In genomic region chr16:8961811-8962390, GRCh38 we compare ENCODE assay signal across 8 cellular contexts. TPM values are rescaled to one million over a fixed set of nuclear protein-coding genes. Genes with fewer than 3 reads are reported as not detected.
DNase-seq lines count a peak whose midpoint lies in the region; ATAC-seq, FAIRE-seq and TF ChIP-seq lines count a peak whose summit lies in the region.

No MANE protein-coding gene starts in this region.

- intact Hi-C loops in esophagus squamous epithelium (cut with DNase I): no loop called here

- H3K27ac ChIP-seq in RWPE1 (peak overlapping the region; percentile 75; the same call in 1 of the 2 replicates), esophagus squamous epithelium (peak overlapping the region; percentile 81 to 97 (median 90)), rectal smooth muscle tissue (ENCODE audit: low read depth, low read length) (no peak overlapping the region)

- no peak for FAIRE-seq in GM19239 (lab: Jason Lieb, UNC)

- CTCF ChIA-PET in RWPE1 (lab: Yijun Ruan, JAX): interaction anchor here (0.6 kb wide), 1 partner anchor 107 kb away, joined by 6 read pairs; no protein-coding TSS in a partner anchor

- peak overlapping the region; percentile 66 to 98 (median 94) for H3K4me3 ChIP-seq in esophagus squamous epithelium
- peak overlapping the region; percentile 84 for H3K4me3 ChIP-seq in rectal smooth muscle tissue (ENCODE audit: low read length)

- no peaks in the 10 kb centered on the region for H3K36me3 ChIP-seq in esophagus squamous epithelium
- no peaks in the 10 kb centered on the region for H3K36me3 ChIP-seq in rectal smooth muscle tissue (ENCODE audit: control insufficient read depth, insufficient read depth, low read length)

- TF ChIP-seq CTCF in GM20000 (IDR thresholded peaks at IDR 0.05; ENCODE audit: extremely low read depth, missing control alignments): no peak
- TF ChIP-seq CTCF in RWPE1 (conservative IDR thresholded peaks at IDR 0.05; ENCODE audit: low read depth): no peak
- no peak for TF ChIP-seq CTCF in esophagus squamous epithelium (IDR thresholded peaks at IDR 0.05)

- POLR2A ChIA-PET in RWPE1 (lab: Yijun Ruan, JAX; ENCODE audit: low non-redundant PET): no interaction called here

- ATAC-seq in HG02678 (IDR thresholded peaks at IDR 0.05; ENCODE audit: unreplicated experiment): no peak
- no peak for ATAC-seq in HG03378 (IDR thresholded peaks at IDR 0.05; ENCODE audit: unreplicated experiment)

- TF ChIP-seq POLR2A in esophagus squamous epithelium (IDR thresholded peaks at IDR 0.05): no peak

- no peak overlapping the region for H3K9ac ChIP-seq in rectal smooth muscle tissue (ENCODE audit: low read length)

- H3K9me3 ChIP-seq in esophagus squamous epithelium: no peaks in the 10 kb centered on the region

- H3K4me1 ChIP-seq in esophagus squamous epithelium (peaks cover 40 to 78% (median 57%) of the 10 kb centered on the region in 3 donors), rectal smooth muscle tissue (ENCODE audit: control insufficient read depth, insufficient read depth, low read length) (peaks cover 47% of the 10 kb centered on the region)

- 24 to 29% methylated on average over 11 to 14 of the region's 15 CpGs for WGBS in esophagus squamous epithelium, 2 donors

- peak; percentile 39 for DNase-seq in GM20000 (ENCODE audit: low spot score)
- no peak for DNase-seq in RWPE1 (ENCODE audit: low spot score)
- DNase-seq in esophagus squamous epithelium (lab: John Stamatoyannopoulos, UW): no peak
- no peak for DNase-seq in NCI-H446 treated with DMSO at 0.1 percent for 48 hours (lab: John Stamatoyannopoulos, UW)
- no peak for DNase-seq in GM19239 (ENCODE audit: insufficient read length, low spot score)

- H3K27me3 ChIP-seq in esophagus squamous epithelium: no peaks in the 10 kb centered on the region
- H3K27me3 ChIP-seq in rectal smooth muscle tissue (ENCODE audit: control insufficient read depth, insufficient read depth, low read length): no peaks in the 10 kb centered on the region

RNA-seq across cellular contexts. Expression of gene USP7, which starts 1.8 kb away (rescaled TPM):
- total RNA-seq in esophagus squamous epithelium: 100 to 1,000 TPM in 2 of 4 donors, 10 to 100 TPM in 2; 62.5 to 109 (median 89.1) TPM
